ENCODE assay signal across 8 cellular contexts in genomic region chr7:2758673-2759603, GRCh38.
DNase-seq lines count a peak whose midpoint lies in the region; ATAC-seq, FAIRE-seq and TF ChIP-seq lines count a peak whose summit lies in the region.

No MANE protein-coding gene starts in this region.

- no peak overlapping the region; a peak in 1 of 6 replicates for H3K4me3 ChIP-seq in HepG2 (replicated peaks in 1 of 3; ENCODE audit: insufficient read depth in 1 of 3, low read depth in 2 of 3, low read length in 3 of 3)
- H3K4me3 ChIP-seq in tibial nerve = no peak overlapping the region

- H3K27me3 ChIP-seq in HepG2 (ENCODE audit: control insufficient read depth in 1 of 2, insufficient read depth in 2 of 2, low read length in 2 of 2) (no peaks in the 10 kb centered on the region), tibial nerve (no peaks in the 10 kb centered on the region)

- no peaks in the 10 kb centered on the region for H4K20me1 ChIP-seq in HepG2 (ENCODE audit: insufficient read depth, low read length)

- no peak overlapping the region for H2AFZ ChIP-seq in HepG2 (ENCODE audit: low read length)

- DNase-seq in activated T-cell treated with anti-CD3 and anti-CD28 coated beads, Interleukin-2, amount 50 U/mL, for 72 hours = no peak
- DNase-seq in activated T-cell treated with anti-CD3 and anti-CD28 coated beads for 4 hours (no peak), HepG2 (ENCODE audit: low spot score) (no peak), tibial nerve (ENCODE audit: low spot score in 2 of 2) (no peak), NAMALWA (ENCODE audit: low spot score) (no peak), dermis blood vessel endothelial cell (no peak), NCI-H524 (lab: John Stamatoyannopoulos, UW) (no peak)

- TF ChIP-seq RAD21 in HepG2 (CRISPR knock-in tag; IDR thresholded peaks at IDR 0.05) = no peak

- WGBS in HepG2 (ENCODE audit: low lambda C conversion rate) = 95% methylated on average over 18 of the region's 18 CpGs
- WGBS in tibial nerve, 2 donors = 94% methylated on average over 18 of the region's 18 CpGs

- in situ Hi-C loops in HepG2 (cut with HindIII; ENCODE audit: extremely low pct_ligation_motif_present, low pct_unique_long_range_greater_than_20kb) = no loop called here

- peaks cover 6 to 14% of the 10 kb centered on the region in 2 experiments; a peak in 4 of 5 replicates for H3K36me3 ChIP-seq in HepG2 (replicated peaks in 1 of 2; ENCODE audit: control insufficient read depth in 1 of 2, insufficient read depth in 2 of 2, low read length in 2 of 2)
- H3K36me3 ChIP-seq in tibial nerve = no peaks in the 10 kb centered on the region

- TF ChIP-seq POLR2A in HepG2 (IDR thresholded peaks at IDR 0.05; ENCODE audit: insufficient read depth in 1 of 2, low read depth in 2 of 2, low read length in 2 of 2) (no peak), tibial nerve (IDR thresholded peaks at IDR 0.05) (no peak)

- H3K79me2 ChIP-seq in HepG2 (ENCODE audit: insufficient read depth, low read length) = peaks cover 4% of the 10 kb centered on the region

- BruUV-seq in HepG2 (replicated peaks; lab: Mats Ljungman, UMichigan) = no TSS peak

- no peaks in the 10 kb centered on the region for H3K9me3 Mint-ChIP-seq in activated T-cell treated with anti-CD3 and anti-CD28 coated beads, Interleukin-2, amount 50 U/mL, for 72 hours
- no peaks in the 10 kb centered on the region for H3K9me3 Mint-ChIP-seq in activated T-helper 17 cell treated with anti-CD3 and anti-CD28 coated beads, Interleukin-2, amount 50 U/mL, for 72 hours

- no peaks in the 10 kb centered on the region for H3K27me3 Mint-ChIP-seq in activated T-cell treated with anti-CD3 and anti-CD28 coated beads, Interleukin-2, amount 50 U/mL, for 72 hours (ENCODE audit: low read depth)
- no peaks in the 10 kb centered on the region for H3K27me3 Mint-ChIP-seq in activated T-helper 17 cell treated with anti-CD3 and anti-CD28 coated beads, Interleukin-2, amount 50 U/mL, for 72 hours

- peaks cover 53% of the 10 kb centered on the region for H3K4me1 Mint-ChIP-seq in activated T-cell treated with anti-CD3 and anti-CD28 coated beads, Interleukin-2, amount 50 U/mL, for 72 hours (ENCODE audit: low read depth)
- H3K4me1 Mint-ChIP-seq in activated T-helper 17 cell treated with anti-CD3 and anti-CD28 coated beads, Interleukin-2, amount 50 U/mL, for 72 hours = peaks cover 35% of the 10 kb centered on the region

- H3K4me1 ChIP-seq in HepG2 (ENCODE audit: insufficient read depth, low read length) (peaks cover 38% of the 10 kb centered on the region), tibial nerve (peaks cover 0 to 68% (median 43%) of the 10 kb centered on the region in 4 donors)

- peaks cover 7 to 22% of the 10 kb centered on the region in 2 donors for H3K36me3 Mint-ChIP-seq in activated T-cell treated with anti-CD3 and anti-CD28 coated beads, Interleukin-2, amount 50 U/mL, for 72 hours (ENCODE audit: insufficient read depth in 2 of 2)
- H3K36me3 Mint-ChIP-seq in activated T-helper 17 cell treated with anti-CD3 and anti-CD28 coated beads, Interleukin-2, amount 50 U/mL, for 72 hours (ENCODE audit: low read depth) = peaks cover 8% of the 10 kb centered on the region

- ATAC-seq in activated T-cell treated with anti-CD3 and anti-CD28 coated beads, Interleukin-2, amount 50 U/mL, for 72 hours (replicated peaks in 1 of 2) = no peak
- peak; percentile 25 for ATAC-seq in activated T-helper 17 cell treated with anti-CD3 and anti-CD28 coated beads, Interleukin-2, amount 50 U/mL, for 72 hours (replicated peaks)
- no peak for ATAC-seq in HepG2

- peak overlapping the region; percentile 55 for H3K27ac ChIP-seq in HepG2 (ENCODE audit: extremely low read length, insufficient read depth, low read length)
- peak overlapping the region; percentile 33 to 96 (median 77) for H3K27ac ChIP-seq in tibial nerve

- H3K9ac ChIP-seq in HepG2 (ENCODE audit: insufficient read depth, low read depth, low read length) = peak overlapping the region; percentile 26; the same call in 1 of the 2 replicates

- H3K9me3 ChIP-seq in HepG2 (ENCODE audit: low read length) (no peaks in the 10 kb centered on the region), tibial nerve (no peaks in the 10 kb centered on the region)

- H3K4me3 Mint-ChIP-seq in activated T-cell treated with anti-CD3 and anti-CD28 coated beads, Interleukin-2, amount 50 U/mL, for 72 hours = peak overlapping the region; percentile 71 to 87
- peak overlapping the region; percentile 74 for H3K4me3 Mint-ChIP-seq in activated T-helper 17 cell treated with anti-CD3 and anti-CD28 coated beads, Interleukin-2, amount 50 U/mL, for 72 hours

- no peak for TF ChIP-seq CTCF in HepG2 (CRISPR knock-in tag; IDR thresholded peaks at IDR 0.05)
- no peak for TF ChIP-seq CTCF in tibial nerve (IDR thresholded peaks at IDR 0.05)

- H3K27ac Mint-ChIP-seq in activated T-cell treated with anti-CD3 and anti-CD28 coated beads, Interleukin-2, amount 50 U/mL, for 72 hours = peak overlapping the region; percentile 97
- H3K27ac Mint-ChIP-seq in activated T-helper 17 cell treated with anti-CD3 and anti-CD28 coated beads, Interleukin-2, amount 50 U/mL, for 72 hours = peak overlapping the region; percentile 97

- no peak for FAIRE-seq in HepG2 (lab: Jason Lieb, UNC)

- intact Hi-C loops in HepG2 (cut with micrococcal nuclease; ENCODE audit: unreplicated experiment) = loop anchor here (5.0 kb wide), 1 partner anchor 43 kb away; no protein-coding TSS in a partner anchor

- no peak for TF ChIP-seq EP300 in HepG2 (IDR thresholded peaks at IDR 0.05; ENCODE audit: low read depth in 2 of 2, low read length in 2 of 2)
- no peak for TF ChIP-seq EP300 in HepG2 (CRISPR knock-in tag; IDR thresholded peaks at IDR 0.05; ENCODE audit: borderline replicate concordance)
- no peak for TF ChIP-seq EP300 in tibial nerve (IDR thresholded peaks at IDR 0.05)

- H3K4me2 ChIP-seq in HepG2 (ENCODE audit: low read depth, low read length) = peak overlapping the region; percentile 30

- POLR2A ChIA-PET in HepG2 (lab: Yijun Ruan, JAX) = interaction anchor here (0.7 to 2.1 kb wide), 8 partner anchors 11 to 127 kb away, joined by 3 to 23 read pairs (median 4); partner anchors contain the start of gene TTYH3

- CTCF ChIA-PET in HepG2 (lab: Yijun Ruan, JAX; ENCODE audit: low intra/inter-chr PET ratio, low total read pairs) = no interaction called here

TF ChIP-seq in HepG2, 621 proteins besides CTCF, POLR2A, EP300 and RAD21:
- no peak for TF ChIP-seq ZHX2 (IDR thresholded peaks at IDR 0.05; ENCODE audit: low read depth)
- TF ChIP-seq ZHX2 (CRISPR knock-in tag; IDR thresholded peaks at IDR 0.05; ENCODE audit: borderline replicate concordance) = no peak
- TF ChIP-seq KMT2A (CRISPR knock-in tag; IDR thresholded peaks at IDR 0.05) = no peak
- peak; percentile 68 for TF ChIP-seq ZNF629 (CRISPR knock-in tag; conservative IDR thresholded peaks at IDR 0.05)
